ENCODE assay signal across 15 cellular contexts in the genomic region with DNA sequence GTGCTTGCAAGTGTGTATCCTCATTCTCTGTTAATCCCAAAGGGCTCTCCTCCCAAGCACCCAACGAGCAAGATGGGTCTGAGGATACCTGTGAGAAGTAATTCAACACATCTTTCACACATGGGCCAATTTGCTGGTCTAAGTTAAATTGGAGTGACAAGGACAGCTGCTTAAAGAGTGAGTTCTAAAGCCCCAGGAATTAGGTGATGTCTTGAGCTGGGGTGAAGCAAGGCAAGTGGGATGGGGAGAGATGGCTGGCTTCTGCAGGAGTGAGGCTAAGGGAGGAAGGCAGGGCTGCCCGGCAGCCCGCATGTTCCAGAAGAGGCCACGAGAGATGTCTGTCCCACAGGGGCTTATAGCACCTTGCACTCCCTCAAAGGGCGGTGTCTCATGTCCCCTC.
DNase-seq lines count a peak whose midpoint lies in the region; ATAC-seq, FAIRE-seq and TF ChIP-seq lines count a peak whose summit lies in the region.
"Had no signal": no experiment of that assay in that cellular context is flagged by ENCODE, and none has a peak within 500 bp of the region (broad histone marks: within the 10 kb centered on the region; RNA-seq: fewer than 3 reads in every experiment).

No MANE protein-coding gene starts in this region.

- no peak overlapping the region for H3K4me3 ChIP-seq in sigmoid colon
- H3K4me3 ChIP-seq: BLaER1 treated with 17β-estradiol and CSF1 and Interleukin-3, amounts not matched to agents 10 nM and 100 nM; GM12878; GM23338 had no signal

- H3K9me3 ChIP-seq in sigmoid colon = no peaks in the 10 kb centered on the region

- 81 to 87% methylated on average over 5 of the region's 5 CpGs for WGBS in sigmoid colon, 2 donors

- TF ChIP-seq POLR2A in sigmoid colon (IDR thresholded peaks at IDR 0.05) = no peak

- H3K27me3 ChIP-seq in sigmoid colon = no peaks in the 10 kb centered on the region
- H3K27me3 ChIP-seq: BLaER1 treated with 17β-estradiol and CSF1 and Interleukin-3, amounts not matched to agents 10 nM and 100 nM had no signal

- FAIRE-seq in HTR-8/SVneo (lab: Jason Lieb, UNC) = peak; percentile 83
- FAIRE-seq: GM12878, H54 had no signal

- H3K4me1 ChIP-seq in sigmoid colon = no peaks in the 10 kb centered on the region

- no peak for TF ChIP-seq EP300 in sigmoid colon (IDR thresholded peaks at IDR 0.05)

- H3K36me3 ChIP-seq in sigmoid colon = no peaks in the 10 kb centered on the region

- ATAC-seq in GM21367 (IDR thresholded peaks at IDR 0.05; ENCODE audit: unreplicated experiment) = no peak
- ATAC-seq: CD8-positive, alpha-beta T cell; GM12878; GM23338 had no signal

- intact Hi-C loops in sigmoid colon (cut with DNase I) = no loop called here

- no peak overlapping the region for H3K27ac ChIP-seq in sigmoid colon
- H3K27ac ChIP-seq: BLaER1 treated with 17β-estradiol and CSF1 and Interleukin-3, amounts not matched to agents 10 nM and 100 nM had no signal

- no peak for TF ChIP-seq CTCF in sigmoid colon (IDR thresholded peaks at IDR 0.05)

- DNase-seq in HTR-8/SVneo (ENCODE audit: insufficient read length, low spot score) (no peak), islet precursor cell (peak; percentile 20), sigmoid colon (peak; percentile 32), hypothalamus (lab: John Stamatoyannopoulos, UW) (no peak), pons (ENCODE audit: low spot score) (no peak)
- DNase-seq: Calu3; CD8-positive, alpha-beta T cell; DMS79 treated with DMSO at 0.1 percent for 48 hours; EL; HCEC 1CT had no signal

Comparison
In these comparisons a context has a peak if more than half of its experiments do, and no peak if none do; other contexts are left out.
1. DNase-seq: peak in islet precursor cell (single experiment) and sigmoid colon (single experiment); none in HTR-8/SVneo (single experiment), hypothalamus (0 of 51) and pons (single experiment).